ENCODE assay signal across 1 cellular context in the genomic region with DNA sequence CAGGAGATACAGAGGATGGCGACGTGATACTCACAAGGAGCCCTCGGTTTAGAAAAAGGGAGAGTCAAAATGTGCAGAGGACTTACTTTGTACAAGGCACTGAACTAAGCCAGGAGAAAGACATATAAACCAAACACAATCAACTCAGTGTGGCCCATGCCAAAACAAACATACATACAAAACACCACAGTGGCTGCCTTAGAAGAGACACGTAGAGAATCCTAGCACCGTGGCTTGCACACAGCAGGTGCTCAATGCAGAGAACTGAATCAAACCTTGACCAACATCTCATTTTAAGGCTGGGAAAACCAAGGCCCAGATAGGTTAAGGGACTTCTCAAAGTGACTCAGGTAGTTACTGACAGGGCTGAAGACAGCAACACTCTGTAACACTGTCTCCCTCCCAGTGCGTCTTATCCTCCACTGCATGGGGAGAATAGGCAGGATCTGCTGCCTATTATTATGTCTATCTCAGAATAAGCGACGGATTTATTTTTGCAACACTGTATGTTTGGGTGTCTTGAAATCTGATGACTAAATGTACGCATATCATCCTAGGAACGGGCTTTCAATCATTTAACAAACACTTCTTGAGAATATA.
TF ChIP-seq lines count a peak whose summit lies in the region.

No MANE protein-coding gene starts in this region.

TF ChIP-seq in K562, 482 proteins besides CTCF, POLR2A, EP300 and RAD21:
- TF ChIP-seq SLC30A9 (CRISPR knock-in tag; IDR thresholded peaks at IDR 0.05) (no peak), U2AF2 (optimal IDR thresholded peaks at IDR 0.05; ENCODE audit: low read depth, low read length) (no peak), ZNF121 (CRISPR knock-in tag; conservative IDR thresholded peaks at IDR 0.05) (no peak), PCBP2 (IDR thresholded peaks at IDR 0.05; ENCODE audit: low read depth, low read length, poor library complexity, severe bottlenecking) (no peak), ZNF764 (CRISPR knock-in tag; IDR thresholded peaks at IDR 0.05; ENCODE audit: low read depth) (no peak), PTTG1 (tag; IDR thresholded peaks at IDR 0.05; ENCODE audit: low read depth) (no peak), SP2 (IDR thresholded peaks at IDR 0.05; ENCODE audit: extremely low read depth, low read depth, low read length, poor library complexity, severe bottlenecking) (no peak), CBX8 (IDR thresholded peaks at IDR 0.05; ENCODE audit: borderline replicate concordance, extremely low read depth, low read depth, low read length, poor library complexity, severe bottlenecking) (no peak)
